27 cellular contexts compared by ENCODE assay signal in the genomic region with DNA sequence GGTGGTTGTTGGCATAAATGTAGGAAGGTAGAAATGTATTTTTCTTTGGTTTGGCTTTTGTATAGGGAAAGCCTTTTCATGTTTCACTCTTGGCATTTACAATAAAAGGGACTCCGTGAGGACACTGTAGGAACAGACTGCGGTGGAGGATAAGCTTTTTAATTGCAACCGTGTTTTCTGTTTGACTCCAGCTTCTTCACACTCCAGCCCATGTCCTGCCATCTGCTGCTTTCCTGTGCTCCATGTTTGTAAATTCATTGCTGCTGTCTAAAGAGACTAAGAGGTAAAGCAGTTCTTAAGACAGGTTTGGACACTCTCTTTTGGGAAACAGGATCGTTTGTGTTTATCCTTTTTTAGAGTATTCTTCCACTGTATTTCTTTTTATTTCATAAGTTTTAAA. TPM values are rescaled to one million over a fixed set of nuclear protein-coding genes. Genes with fewer than 3 reads are reported as not detected.
DNase-seq lines count a peak whose midpoint lies in the region; ATAC-seq and TF ChIP-seq lines count a peak whose summit lies in the region.
"Had no signal": no experiment of that assay in that cellular context is flagged by ENCODE, and none has a peak within 500 bp of the region (broad histone marks: within the 10 kb centered on the region; RNA-seq: fewer than 3 reads in every experiment).

No MANE protein-coding gene starts in this region.

- H3K27me3 Mint-ChIP-seq in activated CD4-positive, alpha-beta T cell treated with anti-CD3 and anti-CD28 coated beads, Interleukin-2, amount 10 ng/mL, durations not matched to agents 24 days and 14 days: no peaks in the 10 kb centered on the region
- H3K27me3 Mint-ChIP-seq in CD4-positive, alpha-beta T cell: no peaks in the 10 kb centered on the region
- H3K27me3 Mint-ChIP-seq in glutamatergic neuron (ENCODE audit: unreplicated experiment): peaks cover 2% of the 10 kb centered on the region
- H3K27me3 Mint-ChIP-seq: CD4-positive, CD25-positive, alpha-beta regulatory T cell; IgD-negative memory B cell had no signal

- H3K4me3 ChIP-seq in right atrium auricular region: no peak overlapping the region
- H3K4me3 ChIP-seq: BLaER1, PC-9, SJSA1 had no signal

- H3K36me3 Mint-ChIP-seq in activated CD4-positive, alpha-beta T cell treated with anti-CD3 and anti-CD28 coated beads, Interleukin-2, amount 10 ng/mL, durations not matched to agents 24 days and 14 days (ENCODE audit: low read depth): peaks cover 68% of the 10 kb centered on the region
- peaks cover 74% of the 10 kb centered on the region for H3K36me3 Mint-ChIP-seq in CD4-positive, alpha-beta T cell (ENCODE audit: low read depth)
- H3K36me3 Mint-ChIP-seq in glutamatergic neuron (ENCODE audit: unreplicated experiment): no peaks in the 10 kb centered on the region

- POLR2A ChIA-PET in CD4-positive, alpha-beta T cell (lab: Charles Lee): no interaction called here

- H3K9me3 Mint-ChIP-seq in activated CD4-positive, alpha-beta T cell treated with anti-CD3 and anti-CD28 coated beads, Interleukin-2, amount 10 ng/mL, durations not matched to agents 24 days and 14 days: no peaks in the 10 kb centered on the region
- no peaks in the 10 kb centered on the region for H3K9me3 Mint-ChIP-seq in CD4-positive, alpha-beta T cell
- H3K9me3 Mint-ChIP-seq in glutamatergic neuron (ENCODE audit: unreplicated experiment): no peaks in the 10 kb centered on the region
- H3K9me3 Mint-ChIP-seq: CD4-positive, CD25-positive, alpha-beta regulatory T cell; IgD-negative memory B cell had no signal

- no peak for TF ChIP-seq CTCF in CD4-positive, alpha-beta T cell (IDR thresholded peaks at IDR 0.05)
- no peak for TF ChIP-seq CTCF in glutamatergic neuron (IDR thresholded peaks at IDR 0.05; ENCODE audit: partially characterized antibody, unreplicated experiment)
- no peak for TF ChIP-seq CTCF in right atrium auricular region (IDR thresholded peaks at IDR 0.05)

- no peaks in the 10 kb centered on the region for H3K9me3 ChIP-seq in CD4-positive, alpha-beta T cell (ENCODE audit: control insufficient read depth, low read length)
- no peaks in the 10 kb centered on the region for H3K9me3 ChIP-seq in right atrium auricular region
- H3K9me3 ChIP-seq: BLaER1 had no signal

- H3K27ac Mint-ChIP-seq in activated CD4-positive, alpha-beta T cell treated with anti-CD3 and anti-CD28 coated beads, Interleukin-2, amount 10 ng/mL, durations not matched to agents 24 days and 14 days: peak overlapping the region; percentile 45
- H3K27ac Mint-ChIP-seq in CD4-positive, alpha-beta T cell: peak overlapping the region; percentile 46
- peak overlapping the region; percentile 7 for H3K27ac Mint-ChIP-seq in glutamatergic neuron (ENCODE audit: unreplicated experiment)

- no peak overlapping the region for H3K4me3 Mint-ChIP-seq in activated CD4-positive, alpha-beta T cell treated with anti-CD3 and anti-CD28 coated beads, Interleukin-2, amount 10 ng/mL, durations not matched to agents 24 days and 14 days
- no peak overlapping the region for H3K4me3 Mint-ChIP-seq in CD4-positive, alpha-beta T cell
- no peak overlapping the region for H3K4me3 Mint-ChIP-seq in glutamatergic neuron (ENCODE audit: unreplicated experiment)
- H3K4me3 Mint-ChIP-seq: CD4-positive, CD25-positive, alpha-beta regulatory T cell; IgD-negative memory B cell had no signal

- H3K4me1 ChIP-seq in right atrium auricular region: no peaks in the 10 kb centered on the region
- H3K4me1 ChIP-seq: BLaER1, SJSA1 had no signal

- ATAC-seq in CD4-positive, alpha-beta T cell (ENCODE audit: poor library complexity): no peak
- ATAC-seq in HG03378 (IDR thresholded peaks at IDR 0.05; ENCODE audit: unreplicated experiment) (no peak), GM19351 (IDR thresholded peaks at IDR 0.05; ENCODE audit: unreplicated experiment) (no peak)

- DNase-seq in activated CD4-positive, alpha-beta T cell treated with anti-CD3 and anti-CD28 coated beads, Interleukin-2, amount 10 ng/mL, durations not matched to agents 24 days and 14 days: no peak
- no peak for DNase-seq in activated CD4-positive, alpha-beta T cell treated with anti-CD3 and anti-CD28 coated beads, Interleukin-2, amount 50 U/mL, for 48 hours
- DNase-seq in CD4-positive, alpha-beta T cell: no peak
- DNase-seq in NCI-H82 (lab: John Stamatoyannopoulos, UW) (peak; percentile 95), glutamatergic neuron (no peak), right atrium auricular region (ENCODE audit: low spot score) (no peak)
- DNase-seq: CD4-positive, CD25-positive, alpha-beta regulatory T cell; COR-L47; DMS153; DND-41; NCI-H1048; NCI-H1417; NCI-H1694; NCI-H2029 treated with DMSO at 0.1 percent for 48 hours; NCI-H226; NCI-H510A; NCI-H774; PC-9; Right ventricle myocardium superior; RPMI8226 had no signal

- H3K27me3 ChIP-seq in CD4-positive, alpha-beta T cell (ENCODE audit: control insufficient read depth, insufficient read depth, low read length): no peaks in the 10 kb centered on the region
- H3K27me3 ChIP-seq in right atrium auricular region: no peaks in the 10 kb centered on the region
- H3K27me3 ChIP-seq: BLaER1, SJSA1 had no signal

- CTCF ChIA-PET in CD4-positive, alpha-beta T cell (lab: Charles Lee): interaction anchor here (1.5 kb wide), 1 partner anchor 18 kb away, joined by 4 read pairs; no protein-coding TSS in a partner anchor

- H3K27ac ChIP-seq in CD4-positive, alpha-beta T cell (ENCODE audit: low read depth, low read length): no peak overlapping the region
- no peak overlapping the region for H3K27ac ChIP-seq in right atrium auricular region
- H3K27ac ChIP-seq: BLaER1, HL-60, KMS-11, PC-9, SJSA1 had no signal

- intact Hi-C loops in activated CD4-positive, alpha-beta T cell treated with anti-CD3 and anti-CD28 coated beads, Interleukin-2, amount 10 ng/mL, durations not matched to agents 24 days and 14 days (cut with micrococcal nuclease): no loop called here
- intact Hi-C loops in CD4-positive, alpha-beta T cell (cut with DNase I, micrococcal nuclease): no loop called here

- peaks cover 43% of the 10 kb centered on the region for H3K36me3 ChIP-seq in right atrium auricular region

- no peaks in the 10 kb centered on the region for H3K4me1 Mint-ChIP-seq in activated CD4-positive, alpha-beta T cell treated with anti-CD3 and anti-CD28 coated beads, Interleukin-2, amount 10 ng/mL, durations not matched to agents 24 days and 14 days
- no peaks in the 10 kb centered on the region for H3K4me1 Mint-ChIP-seq in CD4-positive, alpha-beta T cell (ENCODE audit: low read depth)
- H3K4me1 Mint-ChIP-seq in glutamatergic neuron (ENCODE audit: low read depth, unreplicated experiment): peaks cover 10% of the 10 kb centered on the region
- H3K4me1 Mint-ChIP-seq: IgD-negative memory B cell had no signal

RNA-seq across cellular contexts. Expression of a gene that starts 33.3 kb away (rescaled TPM):
- 117 and 121 TPM in 2 replicates for total RNA-seq in activated CD4-positive, alpha-beta T cell treated with anti-CD3 and anti-CD28 coated beads, Interleukin-2, amount 10 ng/mL, durations not matched to agents 24 days and 14 days
- 10 to 100 TPM; 38.1 to 45.3 TPM for total RNA-seq in CD4-positive, alpha-beta T cell
- 41.4 TPM for total RNA-seq in glutamatergic neuron (ENCODE audit: unreplicated experiment)
- total RNA-seq in right atrium auricular region: 10 to 100 TPM; 11.8 to 15.9 TPM
